8 cellular contexts compared by ENCODE assay signal in genomic region chr19:35935911-35936737, GRCh38. TPM values are rescaled to one million over a fixed set of nuclear protein-coding genes. Genes with fewer than 3 reads are reported as not detected.
DNase-seq lines count a peak whose midpoint lies in the region; ATAC-seq, FAIRE-seq and TF ChIP-seq lines count a peak whose summit lies in the region.

LRFN3 (plus strand) TSS chr19:35936374; CDS start chr19:35939426, 3,052 bp downstream.

- H3K27ac ChIP-seq in MM.1S (ENCODE audit: low read length) = no peak within 1 kb of the TSS

- no peaks in the 10 kb centered on the region for H4K20me1 ChIP-seq in MM.1S (ENCODE audit: insufficient read depth, low read length)

- ATAC-seq in SK-N-SH treated with all-trans-retinoic acid at 6 μM for 48 hours (peak; percentile 56), left ventricle myocardium superior (peak; percentile 58), HG02884 (IDR thresholded peaks at IDR 0.05; ENCODE audit: unreplicated experiment) (no peak)

- H3K4me1 ChIP-seq in MM.1S (ENCODE audit: low read length) = peaks cover 7% of the 10 kb centered on the region; the same call in 1 of the 2 replicates

- no peaks in the 10 kb centered on the region for H3F3A ChIP-seq in MM.1S (ENCODE audit: insufficient read depth, low read length)

- no peaks in the 10 kb centered on the region for H3K9me2 ChIP-seq in MM.1S (replicated peaks; ENCODE audit: insufficient read depth, low read length)

- H3K9ac ChIP-seq in MM.1S (ENCODE audit: low read length) = peak within 1 kb of the TSS; percentile 52; the same call in 1 of the 2 replicates

- peak within 1 kb of the TSS; percentile 79 for H3K4me2 ChIP-seq in MM.1S (ENCODE audit: low read depth, low read length)

- DNase-seq in D721Med (ENCODE audit: insufficient read length, low spot score) (peak; percentile 93), MM.1S (peak; percentile 63), amygdala (lab: John Stamatoyannopoulos, UW) (peak in 54 of 56 donors; percentile 2 to 84 (median 58)), left ventricle myocardium superior (peak; percentile 90), posterior cingulate gyrus (peak; percentile 64 to 98 (median 84)), urothelium cell line (ENCODE audit: low spot score) (peak; percentile 92)

- H3K9me3 ChIP-seq in MM.1S (replicated peaks; ENCODE audit: insufficient read depth, low read length) = no peaks in the 10 kb centered on the region

- intact Hi-C loops in left ventricle myocardium superior (cut with micrococcal nuclease) = no loop called here
- intact Hi-C loops in posterior cingulate gyrus (cut with DNase I) = loop anchor here (10.0 kb wide), 1 partner anchor 161 kb away; the partner anchor contains the start of gene ARHGAP33

- H2AFZ ChIP-seq in MM.1S (ENCODE audit: low read length) = peak within 1 kb of the TSS; percentile 97

- TF ChIP-seq CTCF in D721Med (IDR thresholded peaks at IDR 0.05; ENCODE audit: insufficient read depth, missing control alignments) (no peak), MM.1S (IDR thresholded peaks at IDR 0.05; ENCODE audit: low read length) (no peak)

- H3K4me3 ChIP-seq in MM.1S (ENCODE audit: low read length) = peak within 1 kb of the TSS; percentile 78

- H3K27me3 ChIP-seq in MM.1S (replicated peaks; ENCODE audit: insufficient read depth, low read length) = no peaks in the 10 kb centered on the region

- no peaks in the 10 kb centered on the region for H3K36me3 ChIP-seq in MM.1S (replicated peaks; ENCODE audit: insufficient read depth, low read length)

- no peaks in the 10 kb centered on the region for H3K79me2 ChIP-seq in MM.1S (ENCODE audit: low read length)

- no peak for FAIRE-seq in D721Med (lab: Jason Lieb, UNC)
- FAIRE-seq in urothelium cell line (lab: Jason Lieb, UNC) = peak; percentile 40

TF ChIP-seq in SK-N-SH treated with all-trans-retinoic acid at 6 μM for 48 hours, 23 proteins besides CTCF, POLR2A, EP300 and RAD21:
- TF ChIP-seq ZC3H10 (CRISPR knock-in tag; IDR thresholded peaks at IDR 0.05) = no peak
- no peak for TF ChIP-seq CREB5 (CRISPR knock-in tag; IDR thresholded peaks at IDR 0.05; ENCODE audit: low read depth)
- no peak for TF ChIP-seq RARB (CRISPR knock-in tag; IDR thresholded peaks at IDR 0.05)
- TF ChIP-seq GLIS3 (CRISPR knock-in tag; IDR thresholded peaks at IDR 0.05) = no peak
- no peak for TF ChIP-seq OSR1 (CRISPR knock-in tag; IDR thresholded peaks at IDR 0.05)
- no peak for TF ChIP-seq ZNF8 (CRISPR knock-in tag; IDR thresholded peaks at IDR 0.05)
- no peak for TF ChIP-seq BACH2 (CRISPR knock-in tag; IDR thresholded peaks at IDR 0.05; ENCODE audit: borderline replicate concordance)
- no peak for TF ChIP-seq PPARA (CRISPR knock-in tag; IDR thresholded peaks at IDR 0.05; ENCODE audit: borderline replicate concordance)
- TF ChIP-seq TOX (CRISPR knock-in tag; IDR thresholded peaks at IDR 0.05; ENCODE audit: borderline replicate concordance) = no peak
- TF ChIP-seq PATZ1 (CRISPR knock-in tag; IDR thresholded peaks at IDR 0.05; ENCODE audit: borderline replicate concordance) = no peak
- no peak for TF ChIP-seq ARNTL (CRISPR knock-in tag; IDR thresholded peaks at IDR 0.05; ENCODE audit: borderline replicate concordance, low read depth)
- TF ChIP-seq POU6F1 (CRISPR knock-in tag; IDR thresholded peaks at IDR 0.05; ENCODE audit: borderline replicate concordance, low read depth) = no peak
- TF ChIP-seq ESRRG (CRISPR knock-in tag; IDR thresholded peaks at IDR 0.05) = no peak
- no peak for TF ChIP-seq ZNF70 (CRISPR knock-in tag; IDR thresholded peaks at IDR 0.05)

RNA-seq across cellular contexts. Expression of gene LRFN3, which starts in this region (rescaled TPM):
- total RNA-seq in left ventricle myocardium superior = 7.5 TPM
